ENCODE assay signal across 8 cellular contexts in the genomic region with DNA sequence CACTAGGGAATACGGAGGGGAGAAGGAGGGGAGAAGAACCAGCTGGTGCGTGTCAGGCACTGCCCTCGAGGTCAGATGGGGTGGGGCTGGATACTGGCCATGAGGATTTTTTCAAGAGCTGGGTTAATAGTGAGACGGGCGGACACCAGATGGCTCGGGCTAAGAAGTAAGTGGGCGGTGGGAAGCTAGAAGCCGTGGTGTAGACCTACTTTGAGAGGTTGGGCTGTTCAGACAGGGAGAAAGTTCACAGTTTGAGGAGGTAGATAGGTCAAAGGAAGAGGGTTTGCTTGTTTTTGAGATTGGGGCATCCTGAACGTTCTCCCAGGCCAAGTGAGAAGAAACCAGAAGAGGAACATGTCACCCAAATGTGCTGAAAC.
A peak's percentile ranks its signal among the peaks of the same experiment; 100 is the strongest.
DNase-seq lines count a peak whose midpoint lies in the region; ATAC-seq and TF ChIP-seq lines count a peak whose summit lies in the region.

No MANE protein-coding gene starts in this region.

- no peak for TF ChIP-seq CTCF in H9 (conservative IDR thresholded peaks at IDR 0.05)
- TF ChIP-seq CTCF in BE2C (IDR thresholded peaks at IDR 0.05; ENCODE audit: low read depth, low read length): no peak

- no peak overlapping the region for H4K5ac ChIP-seq in H9 (ENCODE audit: insufficient read length, low read depth, low read length)

- no peak overlapping the region for H3K56ac ChIP-seq in H9 (ENCODE audit: insufficient read length, low read depth, low read length)

- no peaks in the 10 kb centered on the region for H3K79me1 ChIP-seq in H9 (ENCODE audit: insufficient read depth, low read depth, low read length, poor library complexity, severe bottlenecking)

- no peak for DNase-seq in H9
- DNase-seq in activated naive CD8-positive, alpha-beta T cell treated with anti-CD3 and anti-CD28 coated beads, Interleukin-2, amount 10 ng/mL, durations not matched to agents 7 days and 5 days: peak; percentile 48
- peak; percentile 79 for DNase-seq in myocyte (ENCODE audit: low read depth)
- no peak for DNase-seq in amniotic stem cell (lab: John Stamatoyannopoulos, UW)
- DNase-seq in BE2C: no peak
- no peak for DNase-seq in T1000 (lab: John Stamatoyannopoulos, UW)
- DNase-seq in DMS114 treated with DMSO at 0.1 percent for 48 hours (lab: John Stamatoyannopoulos, UW; ENCODE audit: unreplicated experiment): no peak

- peaks cover 0 to 2% (median 0%) of the 10 kb centered on the region in 3 experiments; a peak in 3 of 7 replicates for H3K36me3 Mint-ChIP-seq in H9 (ENCODE audit: insufficient read depth in 1 of 3, low read depth in 3 of 3)
- H3K36me3 Mint-ChIP-seq in activated naive CD8-positive, alpha-beta T cell treated with anti-CD3 and anti-CD28 coated beads, Interleukin-2, amount 10 ng/mL, durations not matched to agents 7 days and 5 days: peaks cover 16% of the 10 kb centered on the region

- no peaks in the 10 kb centered on the region; a peak in 1 of 5 replicates for H3K9me3 Mint-ChIP-seq in H9
- no peaks in the 10 kb centered on the region for H3K9me3 Mint-ChIP-seq in activated naive CD8-positive, alpha-beta T cell treated with anti-CD3 and anti-CD28 coated beads, Interleukin-2, amount 10 ng/mL, durations not matched to agents 7 days and 5 days

- H3K36me3 ChIP-seq in BLaER1 treated with 17β-estradiol and CSF1 and Interleukin-3, amounts not matched to agents 10 nM and 100 nM: peaks cover 0 to 12% (median 0%) of the 10 kb centered on the region in 11 experiments; a peak in 2 of 22 replicates
- H3K36me3 ChIP-seq in BE2C: peaks cover 3% of the 10 kb centered on the region

- H3K14ac ChIP-seq in H9 (ENCODE audit: insufficient read depth, low read length): no peak overlapping the region; the same call in 1 of the 2 replicates

- H3K18ac ChIP-seq in H9 (ENCODE audit: insufficient read length, low read depth, low read length): no peak overlapping the region

- ATAC-seq in activated naive CD8-positive, alpha-beta T cell treated with anti-CD3 and anti-CD28 coated beads, Interleukin-2, amount 10 ng/mL, durations not matched to agents 7 days and 5 days (ENCODE audit: low read depth): no peak

- H3K9me3 ChIP-seq in BLaER1 treated with 17β-estradiol and CSF1 and Interleukin-3, amounts not matched to agents 10 nM and 100 nM (replicated peaks in 1 of 11): no peaks in the 10 kb centered on the region
- H3K9me3 ChIP-seq in H9 (ENCODE audit: control insufficient read depth, low read depth, low read length): no peaks in the 10 kb centered on the region
- no peaks in the 10 kb centered on the region for H3K9me3 ChIP-seq in BE2C

- H3T11ph ChIP-seq in H9 (ENCODE audit: low read length): no peak overlapping the region

- H3K9ac ChIP-seq in BLaER1 treated with 17β-estradiol and CSF1 and Interleukin-3, amounts not matched to agents 10 nM and 100 nM: peak overlapping the region; percentile 63 to 95 (median 86)
- no peak overlapping the region for H3K9ac ChIP-seq in H9 (ENCODE audit: extremely low read depth, insufficient read length, low read length)

- no peak overlapping the region for H2BK20ac ChIP-seq in H9 (ENCODE audit: low read depth, low read length, poor library complexity, severe bottlenecking)

- H3K27ac ChIP-seq in BLaER1 treated with 17β-estradiol and CSF1 and Interleukin-3, amounts not matched to agents 10 nM and 100 nM: peak overlapping the region; percentile 70 to 100 (median 97)
- no peak overlapping the region for H3K27ac ChIP-seq in H9 (ENCODE audit: insufficient read length, low read depth, low read length)

- H2AFZ ChIP-seq in H9 (ENCODE audit: low read length): no peak overlapping the region

- no peaks in the 10 kb centered on the region for H3K23me2 ChIP-seq in H9 (ENCODE audit: insufficient read length, low read depth, low read length, poor library complexity, severe bottlenecking)

- H3K27me3 ChIP-seq in BLaER1 treated with 17β-estradiol and CSF1 and Interleukin-3, amounts not matched to agents 10 nM and 100 nM: no peaks in the 10 kb centered on the region; a peak in 1 of 22 replicates
- no peaks in the 10 kb centered on the region for H3K27me3 ChIP-seq in H9 (ENCODE audit: insufficient read depth, low read length)
- H3K27me3 ChIP-seq in BE2C: no peaks in the 10 kb centered on the region

- no peaks in the 10 kb centered on the region; the same call in 1 of the 2 replicates for H3K27me3 Mint-ChIP-seq in H9 (ENCODE audit: low read depth)
- no peaks in the 10 kb centered on the region for H3K27me3 Mint-ChIP-seq in activated naive CD8-positive, alpha-beta T cell treated with anti-CD3 and anti-CD28 coated beads, Interleukin-2, amount 10 ng/mL, durations not matched to agents 7 days and 5 days

- H3K23ac ChIP-seq in H9 (ENCODE audit: insufficient read length, low read depth, low read length): no peak overlapping the region

- no peak overlapping the region for H2BK5ac ChIP-seq in H9 (ENCODE audit: insufficient read length, low read length)

- H4K91ac ChIP-seq in H9 (ENCODE audit: insufficient read length, low read depth, low read length): no peak overlapping the region

- H2BK15ac ChIP-seq in H9 (ENCODE audit: low read depth, low read length): no peak overlapping the region

- H3K4ac ChIP-seq in H9 (ENCODE audit: low read depth, low read length): no peak overlapping the region

- H3K4me1 ChIP-seq in BLaER1 treated with 17β-estradiol and CSF1 and Interleukin-3, amounts not matched to agents 10 nM and 100 nM: peaks cover 94 to 100% (median 100%) of the 10 kb centered on the region in 10 experiments
- no peaks in the 10 kb centered on the region for H3K4me1 ChIP-seq in H9 (ENCODE audit: insufficient read depth, low read length)
- peaks cover 23% of the 10 kb centered on the region for H3K4me1 ChIP-seq in BE2C

- no peak overlapping the region for H3K4me3 Mint-ChIP-seq in H9
- H3K4me3 Mint-ChIP-seq in activated naive CD8-positive, alpha-beta T cell treated with anti-CD3 and anti-CD28 coated beads, Interleukin-2, amount 10 ng/mL, durations not matched to agents 7 days and 5 days: peak overlapping the region; percentile 85

- no peak overlapping the region for H2BK12ac ChIP-seq in H9 (ENCODE audit: insufficient read length, low read depth, low read length)

- peaks cover 0 to 75% (median 0%) of the 10 kb centered on the region in 11 experiments; a peak in 7 of 22 replicates for H4K20me1 ChIP-seq in BLaER1 treated with 17β-estradiol and CSF1 and Interleukin-3, amounts not matched to agents 10 nM and 100 nM
- H4K20me1 ChIP-seq in H9 (ENCODE audit: control insufficient read depth, insufficient read depth, insufficient read length): no peaks in the 10 kb centered on the region

- H3K27ac Mint-ChIP-seq in H9: peak overlapping the region; percentile 2 to 81 (median 11); a peak in 4 of 7 replicates
- peak overlapping the region; percentile 90 for H3K27ac Mint-ChIP-seq in activated naive CD8-positive, alpha-beta T cell treated with anti-CD3 and anti-CD28 coated beads, Interleukin-2, amount 10 ng/mL, durations not matched to agents 7 days and 5 days

- peak overlapping the region; percentile 90 to 100 (median 98) for H3K4me2 ChIP-seq in BLaER1 treated with 17β-estradiol and CSF1 and Interleukin-3, amounts not matched to agents 10 nM and 100 nM
- no peak overlapping the region for H3K4me2 ChIP-seq in H9 (ENCODE audit: insufficient read depth, insufficient read length, low read length)

- WGBS in H9 (ENCODE audit: extremely low coverage, insufficient read length, low lambda C conversion rate): no CpG with 5 or more reads among the region's 9 CpGs

- H4K8ac ChIP-seq in H9 (replicated peaks; ENCODE audit: insufficient read length, low read depth, low read length): no peak overlapping the region

- H3K79me2 ChIP-seq in H9 (ENCODE audit: insufficient read depth, low read length): no peaks in the 10 kb centered on the region

- no peak overlapping the region for H2AK5ac ChIP-seq in H9 (ENCODE audit: insufficient read length, low read length)

- no peak overlapping the region for H2BK120ac ChIP-seq in H9 (ENCODE audit: low read depth, low read length, poor library complexity, severe bottlenecking)

- peaks cover 15 to 26% of the 10 kb centered on the region in 2 experiments for H3K4me1 Mint-ChIP-seq in H9
- peaks cover 77% of the 10 kb centered on the region for H3K4me1 Mint-ChIP-seq in activated naive CD8-positive, alpha-beta T cell treated with anti-CD3 and anti-CD28 coated beads, Interleukin-2, amount 10 ng/mL, durations not matched to agents 7 days and 5 days

- POLR2A ChIA-PET in activated naive CD8-positive, alpha-beta T cell treated with anti-CD3 and anti-CD28 coated beads, Interleukin-2, amount 10 ng/mL, durations not matched to agents 7 days and 5 days (lab: Charles Lee): interaction anchor here (1.0 to 14.3 kb wide), 19 partner anchors 7 to 683 kb away, joined by 3 to 241 read pairs (median 5); a partner anchor contains a TSS

- H3K4me3 ChIP-seq in BLaER1 treated with 17β-estradiol and CSF1 and Interleukin-3, amounts not matched to agents 10 nM and 100 nM: peak overlapping the region; percentile 16 to 57 (median 42); a peak in 15 of 20 replicates
- no peak overlapping the region for H3K4me3 ChIP-seq in BE2C (ENCODE audit: low read depth, low read length)

Comparison
In these comparisons a context has a peak if more than half of its experiments do, and no peak if none do; other contexts are left out.
1. DNase-seq: peak in activated naive CD8-positive, alpha-beta T cell treated with anti-CD3 and anti-CD28 coated beads, Interleukin-2, amount 10 ng/mL, durations not matched to agents 7 days and 5 days (single experiment) and myocyte (single experiment); none in H9 (single experiment), amniotic stem cell (single experiment), BE2C (single experiment), T1000 (single experiment) and DMS114 treated with DMSO at 0.1 percent for 48 hours (single experiment).